Comparison of ENCODE assay signal across 2 cellular contexts in genomic region chr4:139903845-139904244, GRCh38.
TF ChIP-seq lines count a peak whose summit lies in the region.

No MANE protein-coding gene starts in this region.

TF ChIP-seq in K562, 482 proteins besides CTCF, POLR2A, EP300 and RAD21 (continued from another document):
- TF ChIP-seq ATF7 (IDR thresholded peaks at IDR 0.05) (peak; percentile 23; the same call in 1 of the 2 replicates), JUND (IDR thresholded peaks at IDR 0.05; ENCODE audit: borderline replicate concordance, low read depth, low read length) (peak; percentile 10; the same call in 1 of the 2 replicates), JUND (tag; IDR thresholded peaks at IDR 0.05; ENCODE audit: borderline replicate concordance, low read depth, low read length) (peak; percentile 27; the same call in 1 of the 3 replicates), TRIM25 (IDR thresholded peaks at IDR 0.05; ENCODE audit: borderline replicate concordance) (no peak)

TF ChIP-seq in HepG2, 621 proteins besides CTCF, POLR2A, EP300 and RAD21 (continued from another document):
- TF ChIP-seq ATF7 (IDR thresholded peaks at IDR 0.05) (peak; percentile 81), ATF7 (CRISPR knock-in tag; IDR thresholded peaks at IDR 0.05) (no peak), PRDM10 (CRISPR knock-in tag; IDR thresholded peaks at IDR 0.05; ENCODE audit: low read depth) (no peak)
